In the genomic region with DNA sequence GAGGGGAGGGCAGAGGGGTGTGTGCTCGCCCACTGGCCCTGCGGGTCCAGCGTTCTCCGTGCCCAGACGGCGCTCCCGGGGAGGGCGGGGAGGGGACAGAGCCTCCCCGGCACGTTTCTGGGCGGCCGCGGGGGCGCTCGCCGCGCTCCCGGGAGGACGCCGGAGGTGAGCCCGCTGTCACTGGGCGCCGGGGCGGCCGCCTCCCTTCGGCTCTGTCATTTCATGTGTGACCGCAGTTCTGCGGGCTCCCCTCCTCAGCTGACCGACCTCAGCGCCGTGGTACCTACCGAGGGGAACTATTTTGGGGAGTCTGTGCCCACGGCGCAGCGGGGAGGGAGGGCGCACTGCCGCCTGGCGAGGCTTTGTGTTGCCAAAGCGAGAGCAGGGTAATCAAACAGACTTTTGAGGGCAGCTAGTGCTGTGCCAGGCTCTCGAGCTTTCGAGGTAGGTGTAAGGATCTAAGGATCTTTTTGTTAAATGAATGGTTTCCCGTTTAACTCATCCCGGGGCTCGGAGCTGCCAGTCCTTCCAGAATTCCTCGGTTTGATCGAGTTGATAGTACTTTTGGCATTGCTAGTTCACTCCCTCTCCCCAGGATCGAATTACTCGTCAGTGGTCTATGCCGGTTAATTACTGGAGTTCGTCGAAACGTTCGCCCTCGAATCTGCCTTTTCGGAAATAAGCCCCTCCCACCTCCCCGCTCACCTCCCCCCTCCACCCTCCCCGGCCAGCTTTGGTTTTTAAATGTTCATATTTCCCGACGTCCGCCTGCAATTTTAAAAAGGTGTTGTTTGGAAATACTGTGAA, we compare ENCODE assay signal across 8 cellular contexts. TPM values are rescaled to one million over a fixed set of nuclear protein-coding genes. Genes with fewer than 3 reads are reported as not detected.
DNase-seq lines count a peak whose midpoint lies in the region; ATAC-seq and TF ChIP-seq lines count a peak whose summit lies in the region.

No MANE protein-coding gene starts in this region.

- 0 out of 2 replicates have a peak, but pooled peaks cover 3% of the 10 kb centered on the region for H3F3A ChIP-seq in OCI-LY1 (ENCODE audit: insufficient read depth, low read length)

- H4K20me1 ChIP-seq in BLaER1 treated with 17β-estradiol and CSF1 and Interleukin-3, amounts not matched to agents 10 nM and 100 nM: peaks cover 0 to 41% (median 0%) of the 10 kb centered on the region in 11 experiments; a peak in 11 of 22 replicates
- no peaks in the 10 kb centered on the region for H4K20me1 ChIP-seq in OCI-LY1 (ENCODE audit: insufficient read depth, low read length)

- H3K27ac ChIP-seq in BLaER1 treated with 17β-estradiol and CSF1 and Interleukin-3, amounts not matched to agents 10 nM and 100 nM: peak overlapping the region; percentile 96 to 100 (median 99)
- peak overlapping the region; percentile 98 for H3K27ac ChIP-seq in OCI-LY1 (ENCODE audit: low read depth, low read length, poor library complexity, severe bottlenecking)
- peak overlapping the region; percentile 89 for H3K27ac ChIP-seq in substantia nigra (ENCODE audit: low read depth, low read length, poor library complexity, severe bottlenecking)

- H3K36me3 Mint-ChIP-seq in nephron progenitor cell (ENCODE audit: low read depth): peaks cover 5% of the 10 kb centered on the region

- H3K4me3 Mint-ChIP-seq in nephron progenitor cell: peak overlapping the region; percentile 97

- no peak overlapping the region for H2AFZ ChIP-seq in OCI-LY1 (ENCODE audit: low read length)

- peak overlapping the region; percentile 73 to 98 (median 87) for H3K4me3 ChIP-seq in BLaER1 treated with 17β-estradiol and CSF1 and Interleukin-3, amounts not matched to agents 10 nM and 100 nM
- H3K4me3 ChIP-seq in OCI-LY1 (ENCODE audit: low read depth, low read length, poor library complexity, severe bottlenecking) (peak overlapping the region; percentile 90), fibroblast of the aortic adventitia (ENCODE audit: low read depth, low read length) (peak overlapping the region; percentile 92)

- peak overlapping the region; percentile 96 to 100 (median 99) for H3K9ac ChIP-seq in BLaER1 treated with 17β-estradiol and CSF1 and Interleukin-3, amounts not matched to agents 10 nM and 100 nM
- H3K9ac ChIP-seq in OCI-LY1 (ENCODE audit: low read length): peak overlapping the region; percentile 90

- H3K79me2 ChIP-seq in OCI-LY1 (ENCODE audit: insufficient read depth, low read length): peaks cover 50% of the 10 kb centered on the region

- TF ChIP-seq CTCF in OCI-LY1 (IDR thresholded peaks at IDR 0.05; ENCODE audit: low read length) (peak; percentile 36; the same call in 1 of the 2 replicates), fibroblast of the aortic adventitia (IDR thresholded peaks at IDR 0.05; ENCODE audit: insufficient read depth, low read length) (peak; percentile 24), nephron progenitor cell (IDR thresholded peaks at IDR 0.05) (no peak)

- no peaks in the 10 kb centered on the region for H3K9me3 Mint-ChIP-seq in nephron progenitor cell

- no peaks in the 10 kb centered on the region for H3K9me2 ChIP-seq in OCI-LY1 (ENCODE audit: low read depth, low read length)

- peak overlapping the region; percentile 76 to 96 (median 91) for H3K4me2 ChIP-seq in BLaER1 treated with 17β-estradiol and CSF1 and Interleukin-3, amounts not matched to agents 10 nM and 100 nM
- peak overlapping the region; percentile 82 for H3K4me2 ChIP-seq in OCI-LY1 (ENCODE audit: low read length)

- peaks cover 16% of the 10 kb centered on the region for H3K27me3 Mint-ChIP-seq in nephron progenitor cell (ENCODE audit: low read depth, poor library complexity)

- H3K4me1 ChIP-seq in BLaER1 treated with 17β-estradiol and CSF1 and Interleukin-3, amounts not matched to agents 10 nM and 100 nM: peaks cover 18 to 49% (median 41%) of the 10 kb centered on the region in 10 experiments
- peaks cover 55% of the 10 kb centered on the region for H3K4me1 ChIP-seq in OCI-LY1 (ENCODE audit: insufficient read depth, low read length, severe bottlenecking)

- peaks cover 0 to 4% (median 0%) of the 10 kb centered on the region in 11 experiments; a peak in 3 of 22 replicates for H3K9me3 ChIP-seq in BLaER1 treated with 17β-estradiol and CSF1 and Interleukin-3, amounts not matched to agents 10 nM and 100 nM (replicated peaks in 1 of 11)
- H3K9me3 ChIP-seq in OCI-LY1 (ENCODE audit: low read length): no peaks in the 10 kb centered on the region

- ATAC-seq in GM19043 (IDR thresholded peaks at IDR 0.05; ENCODE audit: low read depth, unreplicated experiment): peak; percentile 35
- peak; percentile 36 for ATAC-seq in HG03378 (IDR thresholded peaks at IDR 0.05; ENCODE audit: unreplicated experiment)

- peaks cover 39% of the 10 kb centered on the region for H3K4me1 Mint-ChIP-seq in nephron progenitor cell

- peak; percentile 61 for DNase-seq in activated T-helper 9 cell treated with anti-CD3 and anti-CD28 coated beads, Interleukin-2, amount 50 U/mL, for 16 hours (ENCODE audit: low read depth)
- DNase-seq in fibroblast of the aortic adventitia (ENCODE audit: low read depth): peak; percentile 66
- peak; percentile 63 for DNase-seq in nephron progenitor cell
- DNase-seq in substantia nigra (lab: John Stamatoyannopoulos, UW): peak in 44 of 49 donors; percentile 24 to 81 (median 50)

- peaks cover 22 to 32% (median 28%) of the 10 kb centered on the region in 11 experiments for H3K36me3 ChIP-seq in BLaER1 treated with 17β-estradiol and CSF1 and Interleukin-3, amounts not matched to agents 10 nM and 100 nM
- peaks cover 20% of the 10 kb centered on the region for H3K36me3 ChIP-seq in OCI-LY1 (ENCODE audit: insufficient read depth, low read length)

- H3K27me3 ChIP-seq in BLaER1 treated with 17β-estradiol and CSF1 and Interleukin-3, amounts not matched to agents 10 nM and 100 nM: no peaks in the 10 kb centered on the region
- H3K27me3 ChIP-seq in OCI-LY1 (ENCODE audit: insufficient read depth, low read length): no peaks in the 10 kb centered on the region

- H3K27ac Mint-ChIP-seq in nephron progenitor cell: peak overlapping the region; percentile 92

RNA-seq across cellular contexts. Expression of a gene that starts 1.9 kb away (rescaled TPM):
- 51.0 and 87.9 TPM in 2 replicates for total RNA-seq in fibroblast of the aortic adventitia (ENCODE audit: low replicate concordance)

Comparison
In these comparisons a context has a peak if more than half of its experiments do, and no peak if none do; other contexts are left out.
1. Peak in every context shown above with its lines: DNase-seq, ATAC-seq, H3K4me3 ChIP-seq and H3K27ac ChIP-seq.